10 cellular contexts compared by ENCODE assay signal in genomic region chr3:194272861-194273266, GRCh38.
DNase-seq lines count a peak whose midpoint lies in the region; ATAC-seq and TF ChIP-seq lines count a peak whose summit lies in the region.
"Had no signal": no experiment of that assay in that cellular context is flagged by ENCODE, and none has a peak within 500 bp of the region (broad histone marks: within the 10 kb centered on the region; RNA-seq: fewer than 3 reads in every experiment).

No MANE protein-coding gene starts in this region.

- no peaks in the 10 kb centered on the region for H4K20me1 ChIP-seq in DND-41 (ENCODE audit: insufficient read depth, low read length)

- no peak overlapping the region for H3K4me2 ChIP-seq in DND-41 (ENCODE audit: insufficient read depth, low read length)

- H3K9me3 ChIP-seq in DND-41 (ENCODE audit: insufficient read depth, low read length, severe bottlenecking) (no peaks in the 10 kb centered on the region), MG63 (no peaks in the 10 kb centered on the region), psoas muscle (no peaks in the 10 kb centered on the region)
- H3K9me3 ChIP-seq: body of pancreas had no signal

- no peak overlapping the region for H3K9ac ChIP-seq in DND-41 (ENCODE audit: low read depth, low read length)

- WGBS in psoas muscle, 3 donors = 84 to 88% (median 85%) methylated on average over 15 of the region's 15 CpGs

- H3K4me3 ChIP-seq in DND-41 (ENCODE audit: low read depth in 1 of 2, low read length in 2 of 2) (no peak overlapping the region), MG63 (no peak overlapping the region), psoas muscle (no peak overlapping the region)
- H3K4me3 ChIP-seq: body of pancreas had no signal

- peaks cover 10% of the 10 kb centered on the region for H3K4me1 ChIP-seq in DND-41 (ENCODE audit: insufficient read depth, low read length)
- H3K4me1 ChIP-seq in psoas muscle = peaks cover 41% of the 10 kb centered on the region

- intact Hi-C loops in sciatic nerve (cut with DNase I) (loop anchor here (5.0 kb wide), 1 partner anchor 136 kb away; the partner anchor contains the start of gene HES1), psoas muscle (cut with DNase I) (loop anchor here in 1 of 2 donors (5.0 to 10.0 kb wide), 2 partner anchors 44 to 268 kb away; no protein-coding TSS in a partner anchor)

- ATAC-seq in DND-41 (ENCODE audit: insufficient read depth, low read depth) (no peak), sciatic nerve (no peak), GM18519 (IDR thresholded peaks at IDR 0.05; ENCODE audit: low FRiP score, unreplicated experiment) (no peak), psoas muscle (no peak)
- ATAC-seq: body of pancreas had no signal

- H3K27ac ChIP-seq in DND-41 (ENCODE audit: low read length) = 0 out of 2 replicates have a peak overlapping the region, but pooled peaks have one; percentile 6
- no peak overlapping the region for H3K27ac ChIP-seq in psoas muscle

- TF ChIP-seq CTCF in DND-41 (IDR thresholded peaks at IDR 0.05; ENCODE audit: borderline replicate concordance, extremely low read depth, low read length, poor library complexity, severe bottlenecking) (no peak), psoas muscle (IDR thresholded peaks at IDR 0.05) (no peak)

- H3K36me3 ChIP-seq in DND-41 (ENCODE audit: insufficient read depth, low read length) (no peaks in the 10 kb centered on the region), MG63 (no peaks in the 10 kb centered on the region), psoas muscle (ENCODE audit: insufficient read depth in 1 of 2, low read depth in 1 of 2) (no peaks in the 10 kb centered on the region)

- H2AFZ ChIP-seq in DND-41 (ENCODE audit: low read depth, low read length) = no peak overlapping the region

- H3K79me2 ChIP-seq in DND-41 (ENCODE audit: insufficient read depth, low read length) = no peaks in the 10 kb centered on the region

- no peak for DNase-seq in DND-41
- peak; percentile 67 for DNase-seq in NCI-H82 treated with DMSO at 0.1 percent for 48 hours (lab: John Stamatoyannopoulos, UW; ENCODE audit: unreplicated experiment)
- peak; percentile 33 for DNase-seq in foreskin melanocyte
- peak; percentile 50 for DNase-seq in sciatic nerve (ENCODE audit: low spot score)
- no peak for DNase-seq in MG63
- no peak for DNase-seq in hypothalamus (lab: John Stamatoyannopoulos, UW)
- no peak for DNase-seq in psoas muscle
- DNase-seq: T-helper 2 cell had no signal

- H3K27me3 ChIP-seq in DND-41 (ENCODE audit: insufficient read depth, low read length, poor library complexity) (no peaks in the 10 kb centered on the region), MG63 (no peaks in the 10 kb centered on the region), psoas muscle (ENCODE audit: insufficient read depth in 3 of 3, low read length in 2 of 3) (no peaks in the 10 kb centered on the region)
- H3K27me3 ChIP-seq: body of pancreas had no signal

Comparison
In these comparisons a context has a peak if more than half of its experiments do, and no peak if none do; other contexts are left out.
1. DNase-seq: peak in NCI-H82 treated with DMSO at 0.1 percent for 48 hours (single experiment), foreskin melanocyte (single experiment) and sciatic nerve (single experiment); none in DND-41 (single experiment), MG63 (single experiment), hypothalamus (0 of 51) and psoas muscle (0 of 2).